ENCODE assay signal across 31 cellular contexts in the genomic region with DNA sequence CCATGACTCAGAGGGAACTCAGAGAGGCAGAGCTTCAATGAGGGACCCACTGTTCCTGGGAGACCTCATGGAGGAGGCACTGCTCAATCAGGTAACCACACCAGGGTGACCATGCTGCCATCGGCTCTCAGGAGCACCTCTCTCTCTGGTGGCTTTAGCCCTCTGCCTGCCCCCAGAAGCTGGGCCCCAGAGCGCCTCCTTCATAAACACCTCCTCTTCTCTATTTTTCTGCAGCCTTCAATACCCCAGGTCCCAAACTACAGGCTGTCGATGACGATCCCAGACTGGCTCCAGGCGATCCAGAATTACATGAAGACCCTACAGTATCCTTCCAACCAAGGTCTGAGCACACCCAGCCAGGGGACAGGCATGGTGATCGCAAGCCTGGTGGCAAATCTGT. TPM values are rescaled to one million over a fixed set of nuclear protein-coding genes. Genes with fewer than 3 reads are reported as not detected.
"Had no signal": no experiment of that assay in that cellular context is flagged by ENCODE, and none has a peak within 500 bp of the region (broad histone marks: within the 10 kb centered on the region; RNA-seq: fewer than 3 reads in every experiment).

No MANE protein-coding gene starts in this region.

- H3K27me3 ChIP-seq: left lung, neural progenitor cell, ovary, suprapubic skin, uterus had no signal

- H3K4me1 ChIP-seq: left lung, lower lobe of right lung, neural progenitor cell, prostate gland, suprapubic skin, tibial artery, uterus had no signal

- H3K36me3 Mint-ChIP-seq: immature natural killer cell; naive B cell; natural killer cell; stimulated activated naive B cell treated with anti-CD40 and anti-IgM and Interleukin-4, amounts not matched to agents 10 μg/mL and 1 μg/mL and 100 μg/mL, for 72 hours had no signal

- H2AFZ ChIP-seq: neural progenitor cell had no signal

- DNase-seq: hypothalamus; immature natural killer cell; kidney; left colon; left lung; lower lobe of right lung; mammary epithelial cell; mesenchymal stem cell; naive B cell; natural killer cell; nephron progenitor cell; ovary; retina; right cardiac atrium; stimulated activated CD4-positive, alpha-beta T cell treated with anti-CD3 and anti-CD28 coated beads, Interleukin-12 subunit alpha, Interleukin-12 subunit beta, amount 100 ng/mL, for 4 hours; stimulated activated CD4-positive, alpha-beta T cell treated with anti-CD3 and anti-CD28 coated beads, Interleukin-15, amount 100 ng/mL, for 24 hours; stimulated activated CD4-positive, alpha-beta T cell treated with anti-CD3 and anti-CD28 coated beads, Interleukin-2, amount 100 ng/mL, for 24 hours; stimulated activated CD4-positive, alpha-beta T cell treated with anti-CD3 and anti-CD28 coated beads, Interleukin-4, amount 100 ng/mL, for 1 hour; stimulated activated naive B cell treated with anti-CD40 and anti-IgM and Interleukin-4, amounts not matched to agents 10 μg/mL and 1 μg/mL and 100 μg/mL, for 72 hours; tibial artery; trophoblast cell; uterus had no signal

- H3K9me3 Mint-ChIP-seq: immature natural killer cell; mesothelial cell of epicardium; naive B cell; natural killer cell; nephron progenitor cell; neural progenitor cell; stimulated activated naive CD8-positive, alpha-beta T cell treated with anti-CD3 and anti-CD28 coated beads, Interleukin-15, Interleukin-2, amounts not matched to agents 100 ng/mL and 50 ng/mL, for 24 hours had no signal

- H3K4me1 Mint-ChIP-seq: immature natural killer cell, mesothelial cell of epicardium, naive B cell, natural killer cell had no signal

- H3K4me3 ChIP-seq: left lung, lower lobe of right lung, neural progenitor cell, ovary, prostate gland, skin epidermis, suprapubic skin, thoracic aorta, tibial artery, uterus had no signal

- H3K9me3 ChIP-seq: left lung, lower lobe of right lung, ovary, prostate gland, suprapubic skin, thoracic aorta, tibial artery, uterus had no signal

- H3K4me3 Mint-ChIP-seq: immature natural killer cell; mesothelial cell of epicardium; naive B cell; natural killer cell; nephron progenitor cell; neural progenitor cell; stimulated activated naive B cell treated with anti-CD40 and anti-IgM and Interleukin-4, amounts not matched to agents 10 μg/mL and 1 μg/mL and 100 μg/mL, for 72 hours; stimulated activated naive CD8-positive, alpha-beta T cell treated with anti-CD3 and anti-CD28 coated beads, Interleukin-15, Interleukin-2, amounts not matched to agents 100 ng/mL and 50 ng/mL, for 24 hours had no signal

- H3K4me2 ChIP-seq: neural progenitor cell had no signal

- H3K36me3 ChIP-seq: left lung, lower lobe of right lung, neural progenitor cell, ovary, prostate gland, thoracic aorta, tibial artery, uterus had no signal

- FAIRE-seq: islet of Langerhans, kidney had no signal

- H3K9ac ChIP-seq: neural progenitor cell had no signal

- ATAC-seq: left colon, left lung, lower lobe of right lung, natural killer cell, right cardiac atrium, sciatic nerve had no signal

- H3K27ac Mint-ChIP-seq: immature natural killer cell; mesothelial cell of epicardium; natural killer cell; neural progenitor cell; stimulated activated naive CD8-positive, alpha-beta T cell treated with anti-CD3 and anti-CD28 coated beads, Interleukin-15, Interleukin-2, amounts not matched to agents 100 ng/mL and 50 ng/mL, for 24 hours had no signal

- H3K27ac ChIP-seq: left lung, lower lobe of right lung, neural progenitor cell, ovary, prostate gland, skin epidermis, suprapubic skin, thoracic aorta, tibial artery, uterus had no signal

RNA-seq across cellular contexts. Expression of a gene that starts 10.6 kb away (rescaled TPM):
- total RNA-seq: natural killer cell had no signal
